In genomic region chr18:361941-362913, GRCh38 we compare ENCODE assay signal across 1 cellular context.
TF ChIP-seq lines count a peak whose summit lies in the region.

No MANE protein-coding gene starts in this region.

TF ChIP-seq in HEK293, 187 proteins besides CTCF, POLR2A, EP300 and RAD21 (continued from another document):
- no peak for TF ChIP-seq ZBTB1 (tag by site-specific recombination; IDR thresholded peaks at IDR 0.05)
